ENCODE assay signal across 17 cellular contexts in the genomic region with DNA sequence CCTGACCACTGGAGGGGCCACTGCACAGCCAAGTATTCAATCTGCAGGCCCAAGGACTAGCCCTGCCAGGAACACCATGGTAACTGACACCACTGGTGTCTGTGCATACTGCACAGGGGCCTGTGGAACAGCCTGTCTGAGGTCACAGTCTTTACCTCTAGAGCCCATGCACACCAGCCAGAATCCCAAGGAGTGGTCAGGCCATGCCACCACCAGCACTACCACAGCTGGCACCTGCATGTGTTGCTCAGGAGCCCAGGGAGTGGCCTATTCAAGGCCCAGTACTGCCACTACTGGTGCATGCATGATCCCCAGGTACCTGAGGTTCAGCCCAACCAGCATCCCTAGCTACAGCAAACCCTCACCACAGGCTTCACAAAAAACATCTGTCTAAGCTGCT.
"Had no signal": no experiment of that assay in that cellular context is flagged by ENCODE, and none has a peak within 500 bp of the region (broad histone marks: within the 10 kb centered on the region; RNA-seq: fewer than 3 reads in every experiment).

No MANE protein-coding gene starts in this region.

- H3K4me1 ChIP-seq: esophagus muscularis mucosa, foreskin keratinocyte, gastroesophageal sphincter, heart left ventricle, left lung, lower lobe of right lung had no signal

- ATAC-seq: foreskin keratinocyte, gastroesophageal sphincter, heart left ventricle, left cardiac atrium, left lung, left ventricle myocardium superior, mucosa of descending colon had no signal

- H3K36me3 Mint-ChIP-seq: mesothelial cell of epicardium had no signal

- H3K27ac Mint-ChIP-seq: mesothelial cell of epicardium had no signal

- H3K27ac ChIP-seq: coronary artery, dorsolateral prefrontal cortex, esophagus muscularis mucosa, foreskin keratinocyte, gastroesophageal sphincter, heart left ventricle, hepatocyte, left lung, lower lobe of right lung had no signal

- H3K27me3 ChIP-seq: dorsolateral prefrontal cortex, esophagus muscularis mucosa, foreskin keratinocyte, gastroesophageal sphincter, heart left ventricle, hepatocyte, left lung had no signal

- DNase-seq: dermis blood vessel endothelial cell; dorsolateral prefrontal cortex; effector CD4-positive, alpha-beta T cell; effector memory CD4-positive, alpha-beta T cell; foreskin keratinocyte; heart left ventricle; left cardiac atrium; left lung; left ventricle myocardium superior; lower lobe of right lung; mesenchymal stem cell; mucosa of descending colon had no signal

- H3K36me3 ChIP-seq: esophagus muscularis mucosa, gastroesophageal sphincter, heart left ventricle, left lung, lower lobe of right lung had no signal

- H3K4me3 ChIP-seq: coronary artery, dorsolateral prefrontal cortex, esophagus muscularis mucosa, gastroesophageal sphincter, heart left ventricle, hepatocyte, left lung, lower lobe of right lung, mucosa of descending colon had no signal

- H3K4me1 Mint-ChIP-seq: mesothelial cell of epicardium had no signal

- H3K4me3 Mint-ChIP-seq: mesothelial cell of epicardium had no signal
